Comparison of ENCODE assay signal across 19 cellular contexts in genomic region chr10:45442670-45443069, GRCh38.
DNase-seq lines count a peak whose midpoint lies in the region; ATAC-seq, FAIRE-seq and TF ChIP-seq lines count a peak whose summit lies in the region.
"Had no signal": no experiment of that assay in that cellular context is flagged by ENCODE, and none has a peak within 500 bp of the region (broad histone marks: within the 10 kb centered on the region; RNA-seq: fewer than 3 reads in every experiment).

No MANE protein-coding gene starts in this region.

- H3K36me3 ChIP-seq in Karpas-422 (ENCODE audit: insufficient read depth, low read length) (peaks cover 46% of the 10 kb centered on the region), K562 (ENCODE audit: control insufficient read depth, insufficient read depth, low read length) (no peaks in the 10 kb centered on the region)
- H3K36me3 ChIP-seq: HAP-1, thyroid gland had no signal

- TF ChIP-seq EP300 in K562 (IDR thresholded peaks at IDR 0.05; ENCODE audit: low read length), result no peak

- no peak overlapping the region for H2AFZ ChIP-seq in Karpas-422 (ENCODE audit: low read length)
- no peak overlapping the region for H2AFZ ChIP-seq in K562 (ENCODE audit: low read depth, low read length)

- H3K9me3 ChIP-seq in Karpas-422 (ENCODE audit: low read length) (no peaks in the 10 kb centered on the region), K562 (replicated peaks; ENCODE audit: control insufficient read depth, insufficient read depth, low read depth, low read length) (no peaks in the 10 kb centered on the region)
- H3K9me3 ChIP-seq: HAP-1, thyroid gland had no signal

- H3K4me3 ChIP-seq in Karpas-422 (ENCODE audit: low read length), result no peak overlapping the region
- no peak overlapping the region for H3K4me3 ChIP-seq in K562
- H3K4me3 ChIP-seq: HAP-1, thyroid gland had no signal

- no TSS peak for BruUV-seq in K562 (replicated peaks; lab: Mats Ljungman, UMichigan)

- no peak overlapping the region for H3K4me3 Mint-ChIP-seq in osteocyte (ENCODE audit: unreplicated experiment)
- H3K4me3 Mint-ChIP-seq: activated T-cell treated with anti-CD3 and anti-CD28 coated beads, Interleukin-2, amount 50 U/mL, for 24 hours; CD8-positive, alpha-beta T cell had no signal

- no peak overlapping the region for H3K4me2 ChIP-seq in Karpas-422 (ENCODE audit: low read depth, low read length, poor library complexity, severe bottlenecking)
- no peak overlapping the region for H3K4me2 ChIP-seq in K562 (ENCODE audit: insufficient read depth, low read length)

- H3K27ac Mint-ChIP-seq in osteocyte (ENCODE audit: unreplicated experiment), result no peak overlapping the region
- H3K27ac Mint-ChIP-seq: activated T-cell treated with anti-CD3 and anti-CD28 coated beads, Interleukin-2, amount 50 U/mL, for 24 hours; CD8-positive, alpha-beta T cell had no signal

- H3K27me3 ChIP-seq in Karpas-422 (ENCODE audit: low read length) (no peaks in the 10 kb centered on the region), K562 (ENCODE audit: control insufficient read depth in 2 of 2, insufficient read depth in 2 of 2, low read length in 2 of 2) (no peaks in the 10 kb centered on the region; a peak in 1 of 5 replicates)
- H3K27me3 ChIP-seq: thyroid gland had no signal

- H4K20me1 ChIP-seq in Karpas-422 (ENCODE audit: insufficient read depth, low read depth, low read length) (peaks cover 11% of the 10 kb centered on the region; the same call in 1 of the 2 replicates), K562 (replicated peaks; ENCODE audit: control insufficient read depth, insufficient read depth, low read length) (no peaks in the 10 kb centered on the region)

- peaks cover 27% of the 10 kb centered on the region for H3K4me1 ChIP-seq in Karpas-422 (ENCODE audit: low read length)
- peaks cover 12 to 41% of the 10 kb centered on the region in 2 experiments; a peak in 4 of 5 replicates for H3K4me1 ChIP-seq in K562 (replicated peaks in 1 of 2; ENCODE audit: control insufficient read depth in 2 of 2, insufficient read depth in 2 of 2, low read length in 2 of 2)
- H3K4me1 ChIP-seq: HAP-1, thyroid gland had no signal

- WGBS in K562 (ENCODE audit: insufficient coverage, low coverage, missing lambda C conversion rate), result 14% methylated on average over 13 of the region's 13 CpGs

- H3K27ac ChIP-seq in Karpas-422 (ENCODE audit: low read length) (no peak overlapping the region), K562 (ENCODE audit: extremely low read depth, low read depth, low read length) (no peak overlapping the region)
- H3K27ac ChIP-seq: thyroid gland had no signal

- no peaks in the 10 kb centered on the region for H3K9me3 Mint-ChIP-seq in osteocyte (ENCODE audit: unreplicated experiment)
- H3K9me3 Mint-ChIP-seq: activated T-cell treated with anti-CD3 and anti-CD28 coated beads, Interleukin-2, amount 50 U/mL, for 24 hours; CD8-positive, alpha-beta T cell had no signal

- POLR2A ChIA-PET in K562 (lab: Yijun Ruan, JAX), result interaction anchor here (0.6 kb wide), 1 partner anchor 58 kb away, joined by 3 read pairs; no protein-coding TSS in a partner anchor

- in situ Hi-C loops in GM13976 (cut with MboI; ENCODE audit: low sequenced_read_pairs, unreplicated experiment), result no loop called here
- in situ Hi-C loops in K562 (cut with MboI), result no loop called here

- no peak for FAIRE-seq in K562 (lab: Jason Lieb, UNC)
- FAIRE-seq: keratinocyte had no signal

- TF ChIP-seq POLR2A in K562 (conservative IDR thresholded peaks at IDR 0.05), result no peak

- H3K36me3 Mint-ChIP-seq in osteocyte (ENCODE audit: unreplicated experiment), result no peaks in the 10 kb centered on the region
- H3K36me3 Mint-ChIP-seq: CD8-positive, alpha-beta T cell had no signal

- no peaks in the 10 kb centered on the region for H3K9me2 ChIP-seq in Karpas-422 (replicated peaks; ENCODE audit: insufficient read depth, low read length)

- peaks cover 7% of the 10 kb centered on the region for H3K27me3 Mint-ChIP-seq in osteocyte (ENCODE audit: unreplicated experiment)
- H3K27me3 Mint-ChIP-seq: activated T-cell treated with anti-CD3 and anti-CD28 coated beads, Interleukin-2, amount 50 U/mL, for 24 hours had no signal

- peak; percentile 78 for ATAC-seq in K562
- ATAC-seq: CD8-positive, alpha-beta T cell; Panc1 had no signal

- intact Hi-C loops in K562 (cut with micrococcal nuclease), result no loop called here

- CTCF ChIA-PET in K562 (lab: Yijun Ruan, JAX; ENCODE audit: low intra/inter-chr PET ratio), result no interaction called here

- TF ChIP-seq RAD21 in K562 (CRISPR knock-in tag; conservative IDR thresholded peaks at IDR 0.05 in 1 of 2, IDR thresholded peaks at IDR 0.05 in 1 of 2), result peak in 1 of 2 experiments; percentile 49; a peak in 2 of 4 replicates

- peak; percentile 4 for TF ChIP-seq CTCF in GM13976 (IDR thresholded peaks at IDR 0.05; ENCODE audit: borderline replicate concordance, control extremely low read depth, extremely low read depth, insufficient read depth, missing control alignments)
- peak; percentile 36 to 56 (median 48); a peak in 5 of 6 replicates for TF ChIP-seq CTCF in K562 (IDR thresholded peaks at IDR 0.05 in 2 of 3, conservative IDR thresholded peaks at IDR 0.05 in 1 of 3; ENCODE audit: insufficient read depth in 2 of 3, low read depth in 1 of 3, low read length in 3 of 3)
- no peak for TF ChIP-seq CTCF in osteocyte (IDR thresholded peaks at IDR 0.05)

- H3K9ac ChIP-seq in Karpas-422 (ENCODE audit: low read length) (no peak overlapping the region), K562 (ENCODE audit: insufficient read depth in 1 of 2, low read depth in 2 of 2, low read length in 2 of 2) (peak overlapping the region in 1 of 2 experiments; percentile 14; a peak in 1 of 4 replicates)

- DNase-seq in GM13976 (ENCODE audit: low spot score), result no peak
- DNase-seq in Karpas-422, result peak; percentile 63
- peak in 3 of 4 experiments; percentile 28 to 42 (median 33) for DNase-seq in K562 (ENCODE audit: extremely low read depth in 1 of 4, low spot score in 3 of 4)
- peak; percentile 65 for DNase-seq in osteocyte (ENCODE audit: extremely low spot score, unreplicated experiment)
- no peak for DNase-seq in NCI-H1105 (lab: John Stamatoyannopoulos, UW)
- no peak for DNase-seq in DMS53 treated with DMSO at 0.1 percent for 48 hours (lab: John Stamatoyannopoulos, UW; ENCODE audit: unreplicated experiment)
- DNase-seq in nucleus accumbens (lab: John Stamatoyannopoulos, UW), result no peak
- DNase-seq: activated naive CD4-positive, alpha-beta T cell treated with Interleukin-2 at 50 U/mL for 16 hours; activated T-cell treated with anti-CD3 and anti-CD28 coated beads, Interleukin-2, amount 50 U/mL, for 24 hours; anterior cingulate cortex; caudate nucleus; foreskin melanocyte; hippocampal formation; NCI-H1417 treated with DMSO at 0.1 percent for 48 hours; thyroid gland had no signal

- no peaks in the 10 kb centered on the region for H3K9me1 ChIP-seq in K562 (ENCODE audit: control insufficient read depth, insufficient read depth, low read length)

- no peaks in the 10 kb centered on the region for H3K4me1 Mint-ChIP-seq in osteocyte (ENCODE audit: unreplicated experiment)

- H3K79me2 ChIP-seq in Karpas-422 (ENCODE audit: low read length) (peaks cover 4% of the 10 kb centered on the region; the same call in 1 of the 2 replicates), K562 (ENCODE audit: control insufficient read depth, insufficient read depth, low read length) (no peaks in the 10 kb centered on the region)

TF ChIP-seq in K562, 482 proteins besides CTCF, POLR2A, EP300 and RAD21:
- no peak for TF ChIP-seq MECOM (CRISPR knock-in tag; IDR thresholded peaks at IDR 0.05)
- peak in 1 of 2 experiments; percentile 49; a peak in 1 of 4 replicates for TF ChIP-seq MAZ (CRISPR knock-in tag; conservative IDR thresholded peaks at IDR 0.05 in 1 of 2, IDR thresholded peaks at IDR 0.05 in 1 of 2)
- peak; percentile 49 for TF ChIP-seq SMC3 (conservative IDR thresholded peaks at IDR 0.05; ENCODE audit: insufficient read depth, low read depth, low read length)
- no peak for TF ChIP-seq BACH1 (tag; IDR thresholded peaks at IDR 0.05)
- no peak for TF ChIP-seq ZNF217 (CRISPR knock-in tag; IDR thresholded peaks at IDR 0.05)
- no peak for TF ChIP-seq ZNF589 (CRISPR knock-in tag; IDR thresholded peaks at IDR 0.05; ENCODE audit: low read depth)

Comparison
In these comparisons a context has a peak if more than half of its experiments do, and no peak if none do; other contexts are left out.
1. DNase-seq: peak in Karpas-422 (single experiment), K562 (3 of 4) and osteocyte (single experiment); none in GM13976 (single experiment), NCI-H1105 (single experiment), DMS53 treated with DMSO at 0.1 percent for 48 hours (single experiment) and nucleus accumbens (0 of 56).